28 cellular contexts compared by ENCODE assay signal in the genomic region with DNA sequence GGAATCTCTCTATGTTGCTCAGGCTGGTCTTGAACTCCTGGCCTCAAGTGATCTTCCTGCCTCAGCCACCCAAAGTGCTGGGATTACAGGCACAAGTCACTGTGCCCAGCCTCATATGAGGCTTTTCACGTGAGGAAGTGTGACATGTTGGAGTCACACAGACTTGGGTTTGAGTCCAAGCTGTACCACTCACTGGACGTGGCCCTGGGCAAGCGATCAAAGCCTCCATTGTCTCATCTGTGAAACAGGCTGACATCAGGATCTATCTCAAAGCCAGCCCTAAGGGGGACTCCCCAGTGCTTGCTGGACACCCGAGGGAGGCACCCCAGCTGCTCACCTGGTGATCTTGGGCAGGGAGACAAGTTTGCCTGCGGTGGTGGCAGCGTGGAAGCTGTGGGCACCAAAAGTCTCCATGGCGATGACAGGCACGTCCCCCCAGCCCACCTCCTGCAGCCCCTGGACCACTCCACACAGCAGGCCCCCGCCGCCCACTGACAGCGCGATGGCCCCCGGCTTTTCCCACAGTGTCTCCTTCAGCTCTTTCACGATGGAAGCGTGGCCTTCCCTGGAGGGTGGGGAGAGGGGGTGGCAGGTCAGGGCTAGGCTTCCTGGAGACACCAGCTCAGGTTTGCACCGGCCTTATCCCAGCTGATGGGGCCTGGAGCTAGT. TPM values are rescaled to one million over a fixed set of nuclear protein-coding genes. Genes with fewer than 3 reads are reported as not detected.
DNase-seq lines count a peak whose midpoint lies in the region; ATAC-seq and TF ChIP-seq lines count a peak whose summit lies in the region.
"Had no signal": no experiment of that assay in that cellular context is flagged by ENCODE, and none has a peak within 500 bp of the region (broad histone marks: within the 10 kb centered on the region; RNA-seq: fewer than 3 reads in every experiment).

No MANE protein-coding gene starts in this region.

- no peak overlapping the region for H3K9ac ChIP-seq in PC-3 (ENCODE audit: low read length)

- DNase-seq in PC-3 = no peak
- DNase-seq in caudate nucleus (lab: John Stamatoyannopoulos, UW) = peak in 48 of 61 donors; percentile 11 to 77 (median 52)
- DNase-seq in left lobe of liver (ENCODE audit: low spot score) = no peak
- peak; percentile 81 for DNase-seq in putamen (ENCODE audit: low spot score)
- DNase-seq in SKM-1 (lab: John Stamatoyannopoulos, UW; ENCODE audit: unreplicated experiment) = no peak
- DNase-seq: activated CD4-positive, alpha-beta memory T cell treated with anti-CD3 and anti-CD28 coated beads, Interleukin-2, amount 10 ng/mL, durations not matched to agents 7 days and 5 days; activated CD8-positive, alpha-beta memory T cell treated with anti-CD3 and anti-CD28 coated beads, Interleukin-2, amount 50 U/mL, for 48 hours; aorta; CD4-positive, alpha-beta T cell; DMS 273 treated with DMSO at 0.1 percent for 48 hours; endodermal cell; esophagus squamous epithelium; gastrocnemius medialis; NCI-H1092; NCI-H1930; NCI-H226; sigmoid colon; SJCRH30; stimulated activated CD4-positive, alpha-beta T cell treated with anti-CD3 and anti-CD28 coated beads, Interleukin-4, amount 100 ng/mL, for 4 hours; stimulated activated naive CD4-positive, alpha-beta T cell; uterus had no signal

- H2AFZ ChIP-seq in PC-3 (ENCODE audit: low read length) = no peak overlapping the region

- no peak for TF ChIP-seq POLR2A in GM18505 (IDR thresholded peaks at IDR 0.05; ENCODE audit: borderline replicate concordance, extremely low read depth, insufficient read depth, insufficient read length)

- peak; percentile 20; the same call in 1 of the 2 replicates for ATAC-seq in PC-3
- peak; percentile 1 for ATAC-seq in left lobe of liver
- no peak for ATAC-seq in HG02870 (IDR thresholded peaks at IDR 0.05; ENCODE audit: unreplicated experiment)
- ATAC-seq in GM18505 (IDR thresholded peaks at IDR 0.05; ENCODE audit: unreplicated experiment) = no peak
- no peak for ATAC-seq in GM21737 (IDR thresholded peaks at IDR 0.05; ENCODE audit: unreplicated experiment)
- ATAC-seq: activated CD4-positive, CD25-positive, alpha-beta regulatory T cell treated with anti-CD3 and anti-CD28 coated beads, Interleukin-2, amount 50 U/mL, for 24 hours; gastrocnemius medialis had no signal

- no peaks in the 10 kb centered on the region for H4K20me1 ChIP-seq in PC-3 (ENCODE audit: low read length)

- H3K4me1 ChIP-seq in PC-3 (ENCODE audit: insufficient read depth, low read length) = no peaks in the 10 kb centered on the region
- H3K4me1 ChIP-seq: esophagus squamous epithelium, gastrocnemius medialis, prostate gland, sigmoid colon, SJCRH30, uterus had no signal

- POLR2A ChIA-PET in PC-3 (lab: Charles Lee; ENCODE audit: unreplicated experiment) = no interaction called here

- CTCF ChIA-PET in PC-3 (lab: Charles Lee) = no interaction called here

- no peaks in the 10 kb centered on the region for H3K9me3 ChIP-seq in PC-3 (ENCODE audit: low read length)
- H3K9me3 ChIP-seq: esophagus squamous epithelium, gastrocnemius medialis, prostate gland, sigmoid colon, SJCRH30, thoracic aorta, uterus had no signal

- H3K4me3 ChIP-seq in PC-3 (ENCODE audit: low read length) = no peak overlapping the region
- H3K4me3 ChIP-seq: coronary artery, esophagus squamous epithelium, gastrocnemius medialis, prostate gland, sigmoid colon, SJCRH30, thoracic aorta, uterus had no signal

- no peak for TF ChIP-seq CTCF in PC-3 (conservative IDR thresholded peaks at IDR 0.05; ENCODE audit: low read depth, low read length)

- H3K9me2 ChIP-seq in PC-3 (replicated peaks; ENCODE audit: low read length) = no peaks in the 10 kb centered on the region

- no peaks in the 10 kb centered on the region for H3F3A ChIP-seq in PC-3 (ENCODE audit: low read length, unreplicated experiment)

- no peaks in the 10 kb centered on the region for H3K27me3 ChIP-seq in PC-3 (ENCODE audit: low read length)
- H3K27me3 ChIP-seq: uterus had no signal

- no peaks in the 10 kb centered on the region for H3K79me2 ChIP-seq in PC-3 (ENCODE audit: low read length)

- H3K27ac ChIP-seq in PC-3 (ENCODE audit: low read length) = no peak overlapping the region
- H3K27ac ChIP-seq in caudate nucleus (ENCODE audit: low read depth, low read length) = no peak overlapping the region
- H3K27ac ChIP-seq: coronary artery, esophagus squamous epithelium, gastrocnemius medialis, prostate gland, sigmoid colon, SJCRH30, thoracic aorta, uterus had no signal

- no peaks in the 10 kb centered on the region for H3K36me3 ChIP-seq in PC-3 (ENCODE audit: low read depth, low read length)
- H3K36me3 ChIP-seq: esophagus squamous epithelium, gastrocnemius medialis, prostate gland, sigmoid colon, SJCRH30, thoracic aorta, uterus had no signal

- H3K4me2 ChIP-seq in PC-3 (ENCODE audit: low read length) = no peak overlapping the region

- no TSS peak for BruUV-seq in PC-3 (replicated peaks; lab: Mats Ljungman, UMichigan)

- intact Hi-C loops in PC-3 (cut with micrococcal nuclease) = no loop called here

RNA-seq across cellular contexts. Expression of gene SDS, which starts 6.7 kb away (rescaled TPM):
- total RNA-seq in PC-3 (2014; rRNA removed) = not detected in 2 replicates
- total RNA-seq in left lobe of liver = 680 TPM
- total RNA-seq: activated CD4-positive, alpha-beta memory T cell treated with anti-CD3 and anti-CD28 coated beads, Interleukin-2, amount 10 ng/mL, durations not matched to agents 7 days and 5 days; CD4-positive, alpha-beta T cell; endodermal cell; SJCRH30; uterus had no signal

RNA-seq across cellular contexts. Expression of gene SDSL, which starts 25.2 kb away (rescaled TPM):
- total RNA-seq in PC-3 (2014; rRNA removed) = 14.0 and 19.9 TPM in 2 replicates
- 93.0 TPM for total RNA-seq in left lobe of liver
- total RNA-seq: activated CD4-positive, alpha-beta memory T cell treated with anti-CD3 and anti-CD28 coated beads, Interleukin-2, amount 10 ng/mL, durations not matched to agents 7 days and 5 days had no signal

RNA-seq across cellular contexts. Expression of gene PLBD2, which starts 38.6 kb away (rescaled TPM):
- total RNA-seq in PC-3 (2014; rRNA removed) (18.8 and 38.1 TPM in 2 replicates), left lobe of liver (23.3 TPM)

Comparison
In these comparisons a context has a peak if more than half of its experiments do, and no peak if none do; other contexts are left out.
1. ATAC-seq: peak in PC-3 (single experiment) and left lobe of liver (single experiment); none in HG02870 (single experiment), GM18505 (single experiment) and GM21737 (single experiment).
2. DNase-seq: peak in caudate nucleus (48 of 61) and putamen (single experiment); none in PC-3 (single experiment), left lobe of liver (single experiment) and SKM-1 (single experiment).
3. RNA of gene SDS, which starts 6.7 kb away (total RNA-seq): 680 TPM in left lobe of liver (single experiment); not detected in PC-3; every median in the first group is over 100 times any median in the second.